In the genomic region with DNA sequence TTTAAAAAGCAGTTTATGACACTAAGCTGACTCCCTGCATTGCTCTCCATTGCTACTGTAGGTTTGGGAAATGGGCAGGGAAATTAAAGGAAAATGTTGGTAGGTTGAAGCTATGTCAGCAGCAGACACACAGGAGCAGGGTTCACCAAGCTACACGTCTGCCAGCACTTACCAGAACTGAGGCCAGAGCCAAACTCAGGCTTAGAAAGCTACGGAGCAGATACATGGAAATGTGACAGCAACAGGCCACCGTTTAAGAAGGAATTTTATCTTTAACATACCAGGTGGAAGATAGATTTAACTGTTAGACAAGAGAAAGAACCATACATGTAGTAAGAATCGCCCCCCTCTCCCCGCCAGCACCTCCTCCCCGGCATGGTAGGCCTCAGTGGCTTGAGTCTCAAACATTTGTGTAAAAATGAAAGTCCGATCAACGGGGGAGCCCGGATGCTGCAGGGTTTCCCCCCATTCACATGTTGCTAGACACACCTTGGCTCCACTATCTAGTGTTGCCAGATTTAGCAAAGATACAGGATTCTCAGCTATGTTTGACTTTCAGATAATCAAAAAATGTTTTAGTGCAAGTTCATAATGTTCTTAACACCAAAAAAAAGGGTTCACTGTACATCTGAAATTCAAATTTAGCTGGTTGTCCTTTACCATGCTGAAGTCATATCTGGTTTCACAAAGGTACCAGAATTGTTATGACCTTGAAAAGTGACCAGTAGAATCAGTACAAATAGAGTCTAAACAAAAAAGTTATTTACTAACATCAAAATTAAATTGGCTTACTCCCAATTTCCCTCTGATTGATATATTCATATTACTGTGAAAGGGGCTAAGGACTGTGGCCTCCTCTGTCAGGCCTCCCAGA, we compare ENCODE assay signal across 19 cellular contexts. TPM values are rescaled to one million over a fixed set of nuclear protein-coding genes. Genes with fewer than 3 reads are reported as not detected.
DNase-seq lines count a peak whose midpoint lies in the region; ATAC-seq and TF ChIP-seq lines count a peak whose summit lies in the region.
"Had no signal": no experiment of that assay in that cellular context is flagged by ENCODE, and none has a peak within 500 bp of the region (broad histone marks: within the 10 kb centered on the region; RNA-seq: fewer than 3 reads in every experiment).

No MANE protein-coding gene starts in this region.

- no peaks in the 10 kb centered on the region for H3K4me1 Mint-ChIP-seq in HFFc6 (ENCODE audit: low read depth)

- peak; percentile 96 for ATAC-seq in GM19035 (IDR thresholded peaks at IDR 0.05; ENCODE audit: unreplicated experiment)
- peak; percentile 87 for ATAC-seq in HG03159 (IDR thresholded peaks at IDR 0.05; ENCODE audit: unreplicated experiment)
- ATAC-seq: A549 had no signal

- no peaks in the 10 kb centered on the region for H3K9me3 Mint-ChIP-seq in HFFc6

- peak overlapping the region; percentile 25 for H3K4me3 ChIP-seq in GM06990 (replicated peaks; ENCODE audit: low read depth, low read length)
- H3K4me3 ChIP-seq: A549, adrenal gland, colonic mucosa had no signal

- no peaks in the 10 kb centered on the region for H3K36me3 Mint-ChIP-seq in HFFc6 (ENCODE audit: low read depth)

- no peak overlapping the region for H3K27ac Mint-ChIP-seq in HFFc6

- TF ChIP-seq CTCF in GM06990 (IDR thresholded peaks at IDR 0.05; ENCODE audit: insufficient read depth, low read length, poor library complexity, severe bottlenecking) (no peak), HFFc6 (IDR thresholded peaks at IDR 0.05) (no peak)

- peak overlapping the region; percentile 32; the same call in 1 of the 2 replicates for H3K4me3 Mint-ChIP-seq in HFFc6

- no peaks in the 10 kb centered on the region for H3K27me3 Mint-ChIP-seq in HFFc6 (ENCODE audit: insufficient read depth)

- no peak overlapping the region for H3K27ac ChIP-seq in substantia nigra (ENCODE audit: low read depth, low read length, poor library complexity, severe bottlenecking)
- H3K27ac ChIP-seq: A549, adrenal gland, colonic mucosa, VCaP had no signal

- H3K27me3 ChIP-seq in GM06990 (replicated peaks; ENCODE audit: control insufficient read depth, insufficient read depth, low read length) = no peaks in the 10 kb centered on the region
- H3K27me3 ChIP-seq: adrenal gland, colonic mucosa had no signal

- peak; percentile 60 for DNase-seq in GM06990 (ENCODE audit: extremely low read depth, insufficient read length)
- no peak for DNase-seq in HFFc6
- no peak for DNase-seq in HUDEP-2 (lab: John Stamatoyannopoulos, UW; ENCODE audit: unreplicated experiment in 76 of 76)
- DNase-seq in effector CD8-positive, alpha-beta T cell (lab: John Stamatoyannopoulos, UW) = no peak
- no peak for DNase-seq in substantia nigra (lab: John Stamatoyannopoulos, UW)
- no peak for DNase-seq in NCI-H1092 treated with DMSO at 0.1 percent for 48 hours (lab: John Stamatoyannopoulos, UW)
- DNase-seq: adrenal gland, colonic mucosa, DMS153, NCI-H1092, NCI-H524 treated with DMSO at 0.1 percent for 48 hours, retina, SHP77 treated with DMSO at 0.1 percent for 48 hours had no signal

- H3K36me3 ChIP-seq in GM06990 (ENCODE audit: control insufficient read depth, insufficient read depth, low read length) = no peaks in the 10 kb centered on the region
- H3K36me3 ChIP-seq: adrenal gland, colonic mucosa had no signal

RNA-seq across cellular contexts. Expression of gene OR2T11, which starts 6.7 kb away (rescaled TPM):
- total RNA-seq in HFFc6 (2021; fragmentation: NEBNext Ultra II Directional; extraction: Animal tissue kit (Norgen Biotek cat#: 25700)) = not detected
- total RNA-seq: adrenal gland, colonic mucosa, fibroblast of lung, subcutaneous adipose tissue had no signal

RNA-seq across cellular contexts. Expression of gene OR2T35, which starts 16.9 kb away (rescaled TPM):
- not detected for total RNA-seq in HFFc6 (2021; fragmentation: NEBNext Ultra II Directional; extraction: Animal tissue kit (Norgen Biotek cat#: 25700))
- total RNA-seq: adrenal gland, colonic mucosa, fibroblast of lung, subcutaneous adipose tissue had no signal

RNA-seq across cellular contexts. Expression of gene OR2T27, which starts 27.1 kb away (rescaled TPM):
- total RNA-seq in HFFc6 (2021; fragmentation: NEBNext Ultra II Directional; extraction: Animal tissue kit (Norgen Biotek cat#: 25700)) = not detected
- total RNA-seq: adrenal gland, colonic mucosa, fibroblast of lung, subcutaneous adipose tissue had no signal

RNA-seq across cellular contexts. Expression of gene OR2T10, which starts 30.7 kb away (rescaled TPM):
- not detected for total RNA-seq in HFFc6 (2021; fragmentation: NEBNext Ultra II Directional; extraction: Animal tissue kit (Norgen Biotek cat#: 25700))
- total RNA-seq: adrenal gland, colonic mucosa, fibroblast of lung, subcutaneous adipose tissue had no signal

RNA-seq across cellular contexts. Expression of gene OR2T34, which starts 53.7 kb away (rescaled TPM):
- not detected for total RNA-seq in HFFc6 (2021; fragmentation: NEBNext Ultra II Directional; extraction: Animal tissue kit (Norgen Biotek cat#: 25700))
- total RNA-seq: adrenal gland, colonic mucosa, fibroblast of lung, subcutaneous adipose tissue had no signal
